ENCODE assay signal across 8 cellular contexts in the genomic region with DNA sequence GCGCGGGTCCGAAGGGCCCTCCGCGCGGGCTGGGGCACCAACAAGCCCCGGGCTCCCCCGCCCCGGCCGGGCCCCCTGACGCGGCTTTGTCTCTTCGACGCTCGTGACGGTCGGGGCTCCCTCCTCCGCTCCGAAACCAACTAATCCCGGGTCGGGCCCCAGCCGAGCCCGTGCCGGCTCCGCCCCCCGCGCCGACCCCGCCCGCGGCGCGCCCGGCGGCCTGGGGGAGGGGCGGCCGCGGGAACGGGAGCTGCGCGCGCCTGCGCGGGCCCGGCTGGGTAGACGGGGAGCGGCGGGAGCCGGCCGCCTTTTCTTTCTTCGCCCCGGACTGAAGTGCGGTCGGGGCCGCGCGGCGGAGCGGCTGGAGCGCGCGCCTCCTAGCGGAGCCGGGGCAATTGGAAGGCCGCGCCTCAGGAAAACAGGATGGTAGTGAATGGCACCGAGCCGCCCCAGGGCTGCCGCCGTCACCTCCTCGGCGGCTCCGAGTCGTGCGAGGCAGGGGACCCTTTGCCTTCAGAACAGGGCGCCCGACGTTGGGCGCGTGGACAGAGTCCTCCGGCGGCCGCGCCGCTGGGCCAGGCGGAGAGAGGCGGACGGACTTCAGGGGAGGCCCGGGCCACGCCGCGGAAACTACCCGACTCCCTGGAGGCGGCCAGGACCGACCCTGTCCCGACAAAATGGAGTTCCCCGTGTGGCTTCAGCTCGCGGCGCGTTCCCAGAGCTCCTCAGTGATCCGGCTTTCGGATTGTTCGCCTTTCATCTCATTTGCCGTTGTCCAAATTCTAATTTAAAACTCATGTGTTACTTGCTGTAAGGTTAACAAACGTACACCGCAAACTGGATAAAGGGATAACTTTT. TPM values are rescaled to one million over a fixed set of nuclear protein-coding genes. Genes with fewer than 3 reads are reported as not detected.
A peak's percentile ranks its signal among the peaks of the same experiment; 100 is the strongest.
DNase-seq lines count a peak whose midpoint lies in the region; FAIRE-seq and TF ChIP-seq lines count a peak whose summit lies in the region.

Gene TP53BP2 (minus strand): TSS at position 138 of the 858 bp plus-strand sequence. CDS start 267 bp downstream, outside the sequence.

- in situ Hi-C loops in SK-MEL-5 (cut with HindIII; ENCODE audit: low pct_unique_long_range_greater_than_20kb, low sequenced_read_pairs) = no loop called here

- H3K36me3 ChIP-seq in GM06990 (ENCODE audit: control insufficient read depth, insufficient read depth, low read length) (no peaks in the 10 kb centered on the region), MG63 (peaks cover 3% of the 10 kb centered on the region; the same call in 1 of the 2 replicates), neutrophil (no peaks in the 10 kb centered on the region)

- no peak for FAIRE-seq in frontal cortex (lab: Jason Lieb, UNC)

- TF ChIP-seq CTCF in GM06990 (IDR thresholded peaks at IDR 0.05; ENCODE audit: insufficient read depth, low read length, poor library complexity, severe bottlenecking) (peak; percentile 49), neutrophil (IDR thresholded peaks at IDR 0.05) (peak; percentile 72)

- peaks cover 24 to 29% of the 10 kb centered on the region in 2 experiments for H3K4me1 ChIP-seq in neutrophil (ENCODE audit: control insufficient read depth in 1 of 2, insufficient read depth in 1 of 2, low read depth in 1 of 2, low read length in 1 of 2)

- peak within 1 kb of the TSS; percentile 95 for H3K27ac ChIP-seq in neutrophil

- no peaks in the 10 kb centered on the region for H3K27me3 ChIP-seq in GM06990 (replicated peaks; ENCODE audit: control insufficient read depth, insufficient read depth, low read length)
- no peaks in the 10 kb centered on the region for H3K27me3 ChIP-seq in MG63
- no peaks in the 10 kb centered on the region for H3K27me3 ChIP-seq in neutrophil

- H3K4me3 ChIP-seq in GM06990 (replicated peaks; ENCODE audit: low read depth, low read length) (peak within 1 kb of the TSS; percentile 67), MG63 (peak within 1 kb of the TSS; percentile 86), neutrophil (ENCODE audit: low read depth in 1 of 2, low read length in 1 of 2) (peak within 1 kb of the TSS; percentile 81 to 87)

- no peaks in the 10 kb centered on the region for H3K9me3 ChIP-seq in MG63
- no peaks in the 10 kb centered on the region for H3K9me3 ChIP-seq in neutrophil

- peak; percentile 88 for DNase-seq in GM06990 (ENCODE audit: extremely low read depth, insufficient read length)
- DNase-seq in HCEC 1CT = peak; percentile 91
- DNase-seq in MG63 = peak; percentile 89
- DNase-seq in SK-MEL-5 (ENCODE audit: low read depth, low spot score) = peak; percentile 85
- DNase-seq in activated naive CD4-positive, alpha-beta T cell treated with Interleukin-2 at 50 U/mL for 16 hours = peak; percentile 86
- peak; percentile 86 to 92 for DNase-seq in frontal cortex (ENCODE audit: low spot score in 2 of 2)
- DNase-seq in superior temporal gyrus (ENCODE audit: extremely low spot score) = peak; percentile 86

RNA-seq across cellular contexts. Expression of gene TP53BP2, which starts in this region (rescaled TPM):
- 9.8 and 22.3 TPM in 2 replicates for total RNA-seq in MG63 (2014; rRNA removed; shearing (Covaris generic); ENCODE audit: low replicate concordance)
- total RNA-seq in SK-MEL-5 (2014; rRNA removed; shearing (Covaris generic)) = 22.8 and 25.3 TPM in 2 replicates
- 16.8 and 27.1 TPM in 2 replicates for polyA plus RNA-seq in SK-MEL-5 (2015; cell fraction: cytosol; rRNA removed)
- polyA plus RNA-seq in SK-MEL-5 (2015; cell fraction: nucleus; rRNA removed) = 24.3 and 25.6 TPM in 2 replicates
- 29.8 TPM for total RNA-seq in frontal cortex

Comparison
In these comparisons a context has a peak if more than half of its experiments do, and no peak if none do; other contexts are left out.
1. Peak in every context shown above with its lines: DNase-seq, H3K4me3 ChIP-seq and H3K27ac ChIP-seq.